ENCODE assay signal across 8 cellular contexts in genomic region chr1:121117622-121118479, GRCh38.
DNase-seq lines count a peak whose midpoint lies in the region; ATAC-seq and TF ChIP-seq lines count a peak whose summit lies in the region.
"Not testable (repeated sequence)": the region's sequence is repeated elsewhere in the genome, so short reads cannot be mapped to it uniquely, and the experiment has no call there.

No MANE protein-coding gene starts in this region.

- CTCF ChIA-PET in PC-3 (lab: Charles Lee), result not testable (repeated sequence)

- not testable (repeated sequence) for H3K4me3 ChIP-seq in PC-3 (ENCODE audit: low read length)
- H3K4me3 ChIP-seq in colonic mucosa (peak overlapping the region; percentile 24), lung (peak overlapping the region; percentile 16), transverse colon (peak overlapping the region in 3 of 4 donors; percentile 10 to 46 (median 29))

- BruUV-seq in PC-3 (replicated peaks; lab: Mats Ljungman, UMichigan), result TSS peak; percentile 98

- in situ Hi-C loops in transverse colon (cut with MboI; ENCODE audit: low pct_ligation_motif_present in 1 of 4, low pct_unique_long_range_greater_than_20kb in 1 of 4, low sequenced_read_pairs in 3 of 4), result not testable (repeated sequence)

- not testable (repeated sequence) for H3K9me3 Mint-ChIP-seq in activated T-cell treated with anti-CD3 and anti-CD28 coated beads, Interleukin-2, amount 50 U/mL, for 24 hours

- not testable (repeated sequence) for H3K27ac ChIP-seq in PC-3 (ENCODE audit: low read length)
- peak overlapping the region; percentile 22 for H3K27ac ChIP-seq in colonic mucosa
- H3K27ac ChIP-seq in lung (ENCODE audit: low read depth in 1 of 2, low read length in 1 of 2), result peak overlapping the region in 1 of 2 donors; percentile 59
- H3K27ac ChIP-seq in transverse colon, result peak overlapping the region; percentile 50 to 75 (median 66)

- TF ChIP-seq EP300 in transverse colon (IDR thresholded peaks at IDR 0.05; ENCODE audit: low read depth), result not testable (repeated sequence)

- H2AFZ ChIP-seq in PC-3 (ENCODE audit: low read length), result not testable (repeated sequence)

- ATAC-seq in PC-3, result not testable (repeated sequence)
- ATAC-seq in lung (ENCODE audit: insufficient read depth, low FRiP score), result peak; percentile 17

- not testable (repeated sequence) for H3K4me1 ChIP-seq in PC-3 (ENCODE audit: insufficient read depth, low read length); colonic mucosa; lung (ENCODE audit: control insufficient read depth in 2 of 2, insufficient read depth in 2 of 2, low read length in 2 of 2); transverse colon

- H3F3A ChIP-seq in PC-3 (ENCODE audit: low read length, unreplicated experiment), result not testable (repeated sequence)

- POLR2A ChIA-PET in PC-3 (lab: Charles Lee; ENCODE audit: unreplicated experiment), result not testable (repeated sequence)

- not testable (repeated sequence) for H4K20me1 ChIP-seq in PC-3 (ENCODE audit: low read length)

- H3K27ac Mint-ChIP-seq in activated T-cell treated with anti-CD3 and anti-CD28 coated beads, Interleukin-2, amount 50 U/mL, for 24 hours, result not testable (repeated sequence)

- not testable (repeated sequence) for H3K9ac ChIP-seq in PC-3 (ENCODE audit: low read length); colonic mucosa (ENCODE audit: low read depth in 2 of 2, low read length in 2 of 2)

- not testable (repeated sequence) for H3K9me3 ChIP-seq in PC-3 (ENCODE audit: low read length); colonic mucosa; lung (ENCODE audit: control insufficient read depth in 2 of 2, insufficient read depth in 1 of 2, low read length in 1 of 2); transverse colon

- H3K4me2 ChIP-seq in PC-3 (ENCODE audit: low read length), result not testable (repeated sequence)

- H3K4me3 Mint-ChIP-seq in activated T-cell treated with anti-CD3 and anti-CD28 coated beads, Interleukin-2, amount 50 U/mL, for 24 hours, result peak overlapping the region; percentile 48

- not testable (repeated sequence) for TF ChIP-seq POLR2A in transverse colon (IDR thresholded peaks at IDR 0.05)

- TF ChIP-seq CTCF in PC-3 (conservative IDR thresholded peaks at IDR 0.05; ENCODE audit: low read depth, low read length); colonic mucosa (IDR thresholded peaks at IDR 0.05); lung (IDR thresholded peaks at IDR 0.05; ENCODE audit: control extremely low read depth, extremely low read depth); transverse colon (IDR thresholded peaks at IDR 0.05): not testable (repeated sequence)

- DNase-seq in ELF-1 (ENCODE audit: low read depth, low spot score) (peak; percentile 45), colonic mucosa (peak; percentile 19), globus pallidus (ENCODE audit: low spot score) (peak; percentile 7), lung (ENCODE audit: low spot score) (peak; percentile 32), retina (peak; percentile 57)
- DNase-seq in PC-3, transverse colon: not testable (repeated sequence)
- peak; percentile 37 for DNase-seq in activated T-cell treated with anti-CD3 and anti-CD28 coated beads, Interleukin-2, amount 50 U/mL, for 24 hours

- not testable (repeated sequence) for H3K36me3 ChIP-seq in PC-3 (ENCODE audit: low read depth, low read length); colonic mucosa; lung (ENCODE audit: control insufficient read depth in 2 of 2, insufficient read depth in 2 of 2, low read length in 2 of 2); transverse colon

- H3K9me2 ChIP-seq in PC-3 (replicated peaks; ENCODE audit: low read length), result not testable (repeated sequence)

- H3K79me2 ChIP-seq in PC-3 (ENCODE audit: low read length), result not testable (repeated sequence)

- H3K4me1 Mint-ChIP-seq in activated T-cell treated with anti-CD3 and anti-CD28 coated beads, Interleukin-2, amount 50 U/mL, for 24 hours (ENCODE audit: low read depth), result not testable (repeated sequence)

- H3K27me3 Mint-ChIP-seq in activated T-cell treated with anti-CD3 and anti-CD28 coated beads, Interleukin-2, amount 50 U/mL, for 24 hours, result not testable (repeated sequence)

- 11% methylated on average over 31 to 40 of the region's 47 CpGs for WGBS in lung, 2 donors
- 55% methylated on average over 37 of the region's 47 CpGs; no CpG with 5 or more reads in 1 of the 2 donors for WGBS in transverse colon (ENCODE audit: low coverage in 1 of 2), 2 donors

- not testable (repeated sequence) for H3K27me3 ChIP-seq in PC-3 (ENCODE audit: low read length); colonic mucosa; lung (ENCODE audit: control insufficient read depth, insufficient read depth); transverse colon

- intact Hi-C loops in PC-3 (cut with micrococcal nuclease); colonic mucosa (cut with DNase I); transverse colon (cut with DNase I; ENCODE audit: low total_unique reads): not testable (repeated sequence)

- H3K36me3 Mint-ChIP-seq in activated T-cell treated with anti-CD3 and anti-CD28 coated beads, Interleukin-2, amount 50 U/mL, for 24 hours (ENCODE audit: low read depth), result not testable (repeated sequence)
